ENCODE assay signal across 9 cellular contexts in the genomic region with DNA sequence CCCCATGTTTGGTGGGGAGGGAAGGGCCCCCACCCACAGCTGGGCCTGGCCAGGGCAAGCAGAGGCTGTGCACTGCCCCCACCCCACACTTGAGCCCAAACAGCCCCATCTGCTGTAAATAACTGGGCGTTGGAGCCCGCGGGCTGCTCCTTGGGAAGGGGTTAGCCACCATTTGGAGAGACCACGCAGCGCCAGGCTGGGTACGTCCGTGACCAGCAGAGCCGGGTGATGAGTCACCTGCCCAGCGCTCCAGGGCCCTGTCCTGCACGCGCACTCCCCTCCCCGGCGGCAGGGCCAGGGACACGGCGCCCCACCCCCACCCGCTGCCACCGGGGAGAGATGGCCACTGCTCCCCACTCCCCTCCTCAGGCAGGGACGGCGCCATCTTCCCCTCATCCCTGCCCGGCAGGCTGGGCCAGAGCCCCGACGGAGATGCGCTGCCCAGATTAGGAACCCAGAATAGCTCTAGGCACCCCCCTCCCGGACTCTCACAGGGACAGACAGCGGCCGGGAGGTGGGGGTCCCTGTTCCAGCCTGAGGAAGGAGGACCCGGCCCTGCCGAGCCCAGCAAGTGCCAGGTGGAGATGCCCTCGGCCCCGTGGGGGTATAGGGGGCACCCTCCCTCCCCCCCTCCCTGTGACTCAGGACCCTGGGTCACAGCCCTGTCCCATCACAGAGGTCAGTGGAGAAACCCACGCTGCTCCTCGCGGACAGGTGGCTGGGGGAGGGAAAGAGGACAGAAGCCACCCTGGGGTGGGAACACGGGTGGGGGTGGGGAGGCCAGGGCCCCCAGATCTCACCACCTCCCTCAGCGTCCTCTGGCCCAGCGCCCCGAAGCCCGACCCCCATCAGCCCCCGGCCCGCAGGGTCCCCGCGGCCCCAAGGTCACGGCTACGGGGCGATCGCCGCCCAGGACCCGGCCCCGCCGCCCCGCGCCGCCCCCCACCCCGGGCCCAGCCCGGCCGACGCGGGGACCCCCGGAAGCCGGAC. TPM values are rescaled to one million over a fixed set of nuclear protein-coding genes. Genes with fewer than 3 reads are reported as not detected.
DNase-seq lines count a peak whose midpoint lies in the region; ATAC-seq and TF ChIP-seq lines count a peak whose summit lies in the region.
"Had no signal": no experiment of that assay in that cellular context is flagged by ENCODE, and none has a peak within 500 bp of the region (broad histone marks: within the 10 kb centered on the region; RNA-seq: fewer than 3 reads in every experiment).

No MANE protein-coding gene starts in this region.

- CTCF ChIA-PET in WTC11 (lab: Charles Lee) = interaction anchor here (0.7 to 3.4 kb wide), 6 partner anchors 20 to 144 kb away, joined by 3 to 37 read pairs (median 12); a partner anchor contains a TSS

- POLR2A ChIA-PET in WTC11 (lab: Charles Lee) = no interaction called here

- H3K36me3 Mint-ChIP-seq in WTC11 = no peaks in the 10 kb centered on the region

- H3K4me1 ChIP-seq in iPS DF 6.9 (ENCODE audit: control insufficient read depth, insufficient read depth, low read length) (peaks cover 12% of the 10 kb centered on the region), suprapubic skin (peaks cover 36% of the 10 kb centered on the region)

- no peak overlapping the region for H3K27ac Mint-ChIP-seq in WTC11

- H3K36me3 ChIP-seq in iPS DF 6.9 (ENCODE audit: control insufficient read depth, insufficient read depth, low read length) (no peaks in the 10 kb centered on the region), suprapubic skin (no peaks in the 10 kb centered on the region)

- peaks cover 7% of the 10 kb centered on the region for H3K4me1 Mint-ChIP-seq in WTC11

- H3K4me3 ChIP-seq in iPS DF 6.9 (ENCODE audit: low read length) (peak overlapping the region; percentile 53; the same call in 1 of the 2 replicates), suprapubic skin (peak overlapping the region; percentile 54)

- no peaks in the 10 kb centered on the region for H3K9me3 Mint-ChIP-seq in WTC11

- H3K4me3 Mint-ChIP-seq in WTC11 = peak overlapping the region; percentile 59

- WGBS in iPS DF 6.9 (ENCODE audit: insufficient coverage, insufficient read length) = no CpG with 5 or more reads among the region's 60 CpGs
- WGBS in suprapubic skin = no CpG with 5 or more reads among the region's 60 CpGs

- H3K27me3 Mint-ChIP-seq in WTC11 (ENCODE audit: low read depth) = peaks cover 37% of the 10 kb centered on the region

- DNase-seq in NCI-H345 (lab: John Stamatoyannopoulos, UW) (peak; percentile 19), NCI-H345 treated with DMSO at 0.1 percent for 48 hours (lab: John Stamatoyannopoulos, UW; ENCODE audit: unreplicated experiment) (no peak), WTC11 (ENCODE audit: low spot score) (peak; percentile 44), iPS DF 6.9 (ENCODE audit: low read depth, low spot score) (no peak), suprapubic skin (ENCODE audit: low spot score in 2 of 2) (peak in 1 of 2 donors; percentile 61), GM20000 (ENCODE audit: low spot score) (no peak), NCI-H524 treated with DMSO at 0.1 percent for 48 hours (lab: John Stamatoyannopoulos, UW) (no peak)

- H3K9me3 ChIP-seq in iPS DF 6.9 (ENCODE audit: control insufficient read depth, insufficient read depth, low read length) = no peaks in the 10 kb centered on the region
- H3K9me3 ChIP-seq in suprapubic skin = no peaks in the 10 kb centered on the region

- TF ChIP-seq POLR2A in suprapubic skin (IDR thresholded peaks at IDR 0.05) = no peak

- H3K27me3 ChIP-seq in iPS DF 6.9 (ENCODE audit: control insufficient read depth, insufficient read depth, low read length) = peaks cover 5% of the 10 kb centered on the region; the same call in 1 of the 2 replicates
- H3K27me3 ChIP-seq in suprapubic skin = peaks cover 78% of the 10 kb centered on the region

- TF ChIP-seq EP300 in suprapubic skin (IDR thresholded peaks at IDR 0.05) = no peak

- peak; percentile 8 for ATAC-seq in WTC11
- no peak for ATAC-seq in GM19467 (IDR thresholded peaks at IDR 0.05; ENCODE audit: unreplicated experiment)

- TF ChIP-seq CTCF in WTC11 (IDR thresholded peaks at IDR 0.05) (no peak), suprapubic skin (IDR thresholded peaks at IDR 0.05) (no peak), GM20000 (IDR thresholded peaks at IDR 0.05; ENCODE audit: extremely low read depth, missing control alignments) (no peak)

- H3K27ac ChIP-seq in iPS DF 6.9 (ENCODE audit: low read length) (no peak overlapping the region), suprapubic skin (no peak overlapping the region)
- H3K27ac ChIP-seq: skin epidermis had no signal

TF ChIP-seq in WTC11, 78 proteins besides CTCF, POLR2A, EP300 and RAD21:
- TF ChIP-seq, protein P1, sequence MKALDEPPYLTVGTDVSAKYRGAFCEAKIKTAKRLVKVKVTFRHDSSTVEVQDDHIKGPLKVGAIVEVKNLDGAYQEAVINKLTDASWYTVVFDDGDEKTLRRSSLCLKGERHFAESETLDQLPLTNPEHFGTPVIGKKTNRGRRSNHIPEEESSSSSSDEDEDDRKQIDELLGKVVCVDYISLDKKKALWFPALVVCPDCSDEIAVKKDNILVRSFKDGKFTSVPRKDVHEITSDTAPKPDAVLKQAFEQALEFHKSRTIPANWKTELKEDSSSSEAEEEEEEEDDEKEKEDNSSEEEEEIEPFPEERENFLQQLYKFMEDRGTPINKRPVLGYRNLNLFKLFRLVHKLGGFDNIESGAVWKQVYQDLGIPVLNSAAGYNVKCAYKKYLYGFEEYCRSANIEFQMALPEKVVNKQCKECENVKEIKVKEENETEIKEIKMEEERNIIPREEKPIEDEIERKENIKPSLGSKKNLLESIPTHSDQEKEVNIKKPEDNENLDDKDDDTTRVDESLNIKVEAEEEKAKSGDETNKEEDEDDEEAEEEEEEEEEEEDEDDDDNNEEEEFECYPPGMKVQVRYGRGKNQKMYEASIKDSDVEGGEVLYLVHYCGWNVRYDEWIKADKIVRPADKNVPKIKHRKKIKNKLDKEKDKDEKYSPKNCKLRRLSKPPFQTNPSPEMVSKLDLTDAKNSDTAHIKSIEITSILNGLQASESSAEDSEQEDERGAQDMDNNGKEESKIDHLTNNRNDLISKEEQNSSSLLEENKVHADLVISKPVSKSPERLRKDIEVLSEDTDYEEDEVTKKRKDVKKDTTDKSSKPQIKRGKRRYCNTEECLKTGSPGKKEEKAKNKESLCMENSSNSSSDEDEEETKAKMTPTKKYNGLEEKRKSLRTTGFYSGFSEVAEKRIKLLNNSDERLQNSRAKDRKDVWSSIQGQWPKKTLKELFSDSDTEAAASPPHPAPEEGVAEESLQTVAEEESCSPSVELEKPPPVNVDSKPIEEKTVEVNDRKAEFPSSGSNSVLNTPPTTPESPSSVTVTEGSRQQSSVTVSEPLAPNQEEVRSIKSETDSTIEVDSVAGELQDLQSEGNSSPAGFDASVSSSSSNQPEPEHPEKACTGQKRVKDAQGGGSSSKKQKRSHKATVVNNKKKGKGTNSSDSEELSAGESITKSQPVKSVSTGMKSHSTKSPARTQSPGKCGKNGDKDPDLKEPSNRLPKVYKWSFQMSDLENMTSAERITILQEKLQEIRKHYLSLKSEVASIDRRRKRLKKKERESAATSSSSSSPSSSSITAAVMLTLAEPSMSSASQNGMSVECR (CRISPR knock-in tag; IDR thresholded peaks at IDR 0.05; ENCODE audit: borderline replicate concordance) = no peak
- TF ChIP-seq ZNF396 (CRISPR knock-in tag; IDR thresholded peaks at IDR 0.05; ENCODE audit: borderline replicate concordance) = no peak
- TF ChIP-seq ZNF121 (CRISPR knock-in tag; IDR thresholded peaks at IDR 0.05) = no peak
- no peak for TF ChIP-seq ZNF671 (CRISPR knock-in tag; IDR thresholded peaks at IDR 0.05)
- TF ChIP-seq, protein P2, sequence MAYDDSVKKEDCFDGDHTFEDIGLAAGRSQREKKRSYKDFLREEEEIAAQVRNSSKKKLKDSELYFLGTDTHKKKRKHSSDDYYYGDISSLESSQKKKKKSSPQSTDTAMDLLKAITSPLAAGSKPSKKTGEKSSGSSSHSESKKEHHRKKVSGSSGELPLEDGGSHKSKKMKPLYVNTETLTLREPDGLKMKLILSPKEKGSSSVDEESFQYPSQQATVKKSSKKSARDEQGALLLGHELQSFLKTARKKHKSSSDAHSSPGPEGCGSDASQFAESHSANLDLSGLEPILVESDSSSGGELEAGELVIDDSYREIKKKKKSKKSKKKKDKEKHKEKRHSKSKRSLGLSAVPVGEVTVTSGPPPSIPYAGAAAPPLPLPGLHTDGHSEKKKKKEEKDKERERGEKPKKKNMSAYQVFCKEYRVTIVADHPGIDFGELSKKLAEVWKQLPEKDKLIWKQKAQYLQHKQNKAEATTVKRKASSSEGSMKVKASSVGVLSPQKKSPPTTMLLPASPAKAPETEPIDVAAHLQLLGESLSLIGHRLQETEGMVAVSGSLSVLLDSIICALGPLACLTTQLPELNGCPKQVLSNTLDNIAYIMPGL (CRISPR knock-in tag; IDR thresholded peaks at IDR 0.05) = 0 out of 2 replicates have a peak, but pooled peaks have one; percentile 64
- no peak for TF ChIP-seq RORB (CRISPR knock-in tag; IDR thresholded peaks at IDR 0.05)
- TF ChIP-seq, protein P3, sequence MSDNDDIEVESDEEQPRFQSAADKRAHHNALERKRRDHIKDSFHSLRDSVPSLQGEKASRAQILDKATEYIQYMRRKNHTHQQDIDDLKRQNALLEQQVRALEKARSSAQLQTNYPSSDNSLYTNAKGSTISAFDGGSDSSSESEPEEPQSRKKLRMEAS (CRISPR knock-in tag; IDR thresholded peaks at IDR 0.05) = no peak
- TF ChIP-seq ATF1 (CRISPR knock-in tag; IDR thresholded peaks at IDR 0.05) = no peak
- no peak for TF ChIP-seq CREM (CRISPR knock-in tag; IDR thresholded peaks at IDR 0.05)

RNA-seq across cellular contexts. Expression of a gene that starts 0.6 kb away (rescaled TPM):
- total RNA-seq in WTC11 (2021) = 26.0 to 35.7 TPM (median 34.9 TPM) in 3 replicates
- total RNA-seq in suprapubic skin = 10 to 100 TPM in 3 of 4 donors, 1 to 10 TPM in 1; 4.8 to 13.4 (median 12.0) TPM

RNA-seq across cellular contexts. Expression of a gene that starts 22.3 kb away (rescaled TPM):
- total RNA-seq in WTC11 (2021) (170 to 210 TPM (median 205 TPM) in 3 replicates), suprapubic skin (100 to 1,000 TPM; 151 to 352 (median 299) TPM)

RNA-seq across cellular contexts. Expression of a gene that starts 25.8 kb away (rescaled TPM):
- total RNA-seq in WTC11 (2021) (99.8 to 112 TPM (median 108 TPM) in 3 replicates), suprapubic skin (under 1 TPM in 1 of 4 donors, not detected in 3; 0.76 TPM)

RNA-seq across cellular contexts. Expression of a gene that starts 38.9 kb away (rescaled TPM):
- total RNA-seq in WTC11 (2021) = 0.22 to 0.53 TPM (median 0.32 TPM) in 3 replicates
- total RNA-seq in suprapubic skin = 10 to 100 TPM; 58.0 to 70.6 (median 65.6) TPM

RNA-seq across cellular contexts. Expression of a gene that starts 49.3 kb away (rescaled TPM):
- 0.21 to 0.46 TPM (median 0.26 TPM) in 3 replicates for total RNA-seq in WTC11 (2021)
- total RNA-seq in suprapubic skin = 1 to 10 TPM in 1 of 4 donors, not detected in 3; 1.3 TPM

Comparison
In these comparisons a context has a peak if more than half of its experiments do, and no peak if none do; other contexts are left out.
1. DNase-seq: peak in NCI-H345 (single experiment) and WTC11 (single experiment); none in NCI-H345 treated with DMSO at 0.1 percent for 48 hours (single experiment), iPS DF 6.9 (single experiment), GM20000 (single experiment) and NCI-H524 treated with DMSO at 0.1 percent for 48 hours (single experiment).
2. RNA of a gene that starts 25.8 kb away (total RNA-seq): 99.8 to 112 TPM in WTC11; 0.76 TPM in suprapubic skin; every median in the first group is over 10 times any median in the second.